ENCODE assay signal across 20 cellular contexts in genomic region chr2:10778724-10779115, GRCh38. TPM values are rescaled to one million over a fixed set of nuclear protein-coding genes. Genes with fewer than 3 reads are reported as not detected.
"Had no signal": no experiment of that assay in that cellular context is flagged by ENCODE, and none has a peak within 500 bp of the region (broad histone marks: within the 10 kb centered on the region; RNA-seq: fewer than 3 reads in every experiment).

No MANE protein-coding gene starts in this region.

- H3K4me1 ChIP-seq: body of pancreas, pancreas had no signal

- H3K9me3 ChIP-seq: body of pancreas, left ventricle myocardium inferior, pancreas, vagina had no signal

- H3K4me3 ChIP-seq: body of pancreas, dorsolateral prefrontal cortex, left ventricle myocardium inferior, pancreas, SK-N-MC, vagina had no signal

- DNase-seq: activated naive CD4-positive, alpha-beta T cell; activated naive CD8-positive, alpha-beta T cell treated with anti-CD3 and anti-CD28 coated beads, Interleukin-2, amount 10 ng/mL, durations not matched to agents 7 days and 5 days; activated T-cell treated with anti-CD3 and anti-CD28 coated beads for 4 hours; body of pancreas; caudate nucleus; foreskin melanocyte; left ventricle myocardium inferior; mesenchymal stem cell; naive thymus-derived CD4-positive, alpha-beta T cell; T-helper 1 cell; T1000; trophoblast cell had no signal

- H3K27me3 ChIP-seq: body of pancreas, dorsolateral prefrontal cortex, pancreas, vagina had no signal

- FAIRE-seq: colon, pancreas had no signal

- H3K27ac ChIP-seq: body of pancreas, dorsolateral prefrontal cortex, pancreas, SK-N-MC, vagina had no signal

- ATAC-seq: body of pancreas; naive thymus-derived CD4-positive, alpha-beta T cell; pancreas had no signal

RNA-seq across cellular contexts. Expression of gene ATP6V1C2, which starts 57.3 kb away (rescaled TPM):
- total RNA-seq: activated CD8-positive, alpha-beta memory T cell treated with anti-CD3 and anti-CD28 coated beads for 36 hours; activated naive CD8-positive, alpha-beta T cell treated with anti-CD3 and anti-CD28 coated beads, Interleukin-2, amount 10 ng/mL, durations not matched to agents 7 days and 5 days; epithelial cell of proximal tubule; naive thymus-derived CD4-positive, alpha-beta T cell had no signal
- polyA plus RNA-seq: fibroblast of lung; naive thymus-derived CD4-positive, alpha-beta T cell had no signal
